Comparison of ENCODE assay signal across 16 cellular contexts in the genomic region with DNA sequence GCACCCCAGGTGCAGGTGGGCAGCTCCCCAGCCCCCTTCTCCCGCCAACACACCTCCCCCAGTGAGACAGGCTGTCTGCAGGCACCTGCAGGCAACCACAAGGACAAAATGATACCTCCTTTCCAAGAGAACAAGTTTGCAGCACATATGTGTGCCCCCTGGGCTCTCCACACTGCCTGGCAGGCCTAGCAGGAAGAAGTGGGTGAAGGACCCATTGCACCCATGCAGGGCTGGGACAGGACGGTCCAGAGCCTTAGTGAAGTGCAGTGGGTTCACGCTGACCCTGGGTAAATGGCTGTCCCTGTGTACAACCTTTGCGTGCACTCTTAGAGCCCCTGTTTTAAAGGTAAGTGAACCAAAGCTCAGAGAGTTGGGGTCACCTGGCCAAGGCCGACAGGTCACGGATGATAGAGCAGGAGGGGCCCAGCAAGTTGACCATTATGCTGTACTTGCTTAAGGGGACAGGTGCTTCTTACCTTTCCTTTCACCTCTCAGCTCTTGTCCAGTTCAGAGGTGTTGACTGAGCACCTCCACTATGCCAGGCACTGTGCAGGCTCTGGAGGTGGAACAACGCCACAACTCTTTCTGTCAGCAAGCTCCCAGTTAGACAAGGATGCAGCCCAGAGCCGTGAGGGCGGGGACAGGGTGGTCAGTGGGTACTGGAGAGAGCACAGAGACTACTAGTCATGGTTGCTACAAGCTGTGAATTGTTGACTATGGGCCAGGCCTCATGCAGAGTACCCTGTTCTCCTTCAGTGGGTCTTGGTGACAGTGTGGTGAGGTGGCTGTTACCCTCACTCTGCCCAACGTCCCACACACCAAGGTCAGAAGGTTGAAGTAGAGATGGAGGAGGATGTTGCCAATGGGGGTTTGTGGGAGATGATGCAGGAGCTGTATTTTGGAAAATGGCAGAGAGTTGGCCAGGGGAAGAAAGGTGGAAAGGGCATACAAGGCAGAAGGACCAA.
"Had no signal": no experiment of that assay in that cellular context is flagged by ENCODE, and none has a peak within 500 bp of the region (broad histone marks: within the 10 kb centered on the region; RNA-seq: fewer than 3 reads in every experiment).

No MANE protein-coding gene starts in this region.

- H3K4me1 ChIP-seq: ascending aorta, breast epithelium, heart left ventricle, neural progenitor cell, pancreas, thyroid gland had no signal

- H2AFZ ChIP-seq: neural progenitor cell had no signal

- DNase-seq: activated CD4-positive, alpha-beta memory T cell treated with anti-CD3 and anti-CD28 coated beads for 36 hours; activated CD4-positive, alpha-beta T cell treated with anti-CD3 and anti-CD28 coated beads for 1 hour; dermis blood vessel endothelial cell; heart left ventricle; immature natural killer cell; left cardiac atrium; pancreas; stimulated activated CD4-positive, alpha-beta T cell treated with anti-CD3 and anti-CD28 coated beads, Interleukin-12 subunit alpha, Interleukin-12 subunit beta, amount 100 ng/mL, for 4 hours; stimulated activated CD4-positive, alpha-beta T cell treated with anti-CD3 and anti-CD28 coated beads, Interleukin-2, amount 100 ng/mL, for 24 hours; T-helper 9 cell; thyroid gland had no signal

- H3K9ac ChIP-seq: neural progenitor cell had no signal

- H3K4me3 ChIP-seq: ascending aorta, breast epithelium, heart left ventricle, neural progenitor cell, pancreas, thyroid gland had no signal

- H3K27me3 ChIP-seq: ascending aorta, neural progenitor cell, thyroid gland had no signal

- H3K36me3 Mint-ChIP-seq: activated CD4-positive, alpha-beta memory T cell treated with anti-CD3 and anti-CD28 coated beads for 36 hours; activated naive CD4-positive, alpha-beta T cell treated with anti-CD3 and anti-CD28 coated beads, Interleukin-2, amount 10 ng/mL, durations not matched to agents 7 days and 5 days; immature natural killer cell; neural progenitor cell; T-cell had no signal

- H3K4me2 ChIP-seq: neural progenitor cell had no signal

- H3K36me3 ChIP-seq: ascending aorta, breast epithelium, heart left ventricle, neural progenitor cell, pancreas, thyroid gland had no signal

- ATAC-seq: heart left ventricle, left cardiac atrium, pancreas, T-cell had no signal

- H3K9me3 ChIP-seq: ascending aorta, pancreas, thyroid gland had no signal

- H3K27ac ChIP-seq: ascending aorta, breast epithelium, heart left ventricle, neural progenitor cell, pancreas, thyroid gland had no signal

- H3K27ac Mint-ChIP-seq: activated CD4-positive, alpha-beta memory T cell treated with anti-CD3 and anti-CD28 coated beads for 36 hours; activated naive CD4-positive, alpha-beta T cell treated with anti-CD3 and anti-CD28 coated beads, Interleukin-2, amount 10 ng/mL, durations not matched to agents 7 days and 5 days; immature natural killer cell; neural progenitor cell; T-cell had no signal

- H3K4me3 Mint-ChIP-seq: activated CD4-positive, alpha-beta memory T cell treated with anti-CD3 and anti-CD28 coated beads for 36 hours; activated naive CD4-positive, alpha-beta T cell treated with anti-CD3 and anti-CD28 coated beads, Interleukin-2, amount 10 ng/mL, durations not matched to agents 7 days and 5 days; immature natural killer cell; neural progenitor cell; T-cell had no signal

- H3K4me1 Mint-ChIP-seq: activated naive CD4-positive, alpha-beta T cell treated with anti-CD3 and anti-CD28 coated beads, Interleukin-2, amount 10 ng/mL, durations not matched to agents 7 days and 5 days; immature natural killer cell; T-cell had no signal

- H3K9me3 Mint-ChIP-seq: activated CD4-positive, alpha-beta memory T cell treated with anti-CD3 and anti-CD28 coated beads for 36 hours; activated naive CD4-positive, alpha-beta T cell treated with anti-CD3 and anti-CD28 coated beads, Interleukin-2, amount 10 ng/mL, durations not matched to agents 7 days and 5 days; immature natural killer cell; neural progenitor cell; T-cell had no signal
